Comparison of ENCODE assay signal across 10 cellular contexts in the genomic region with DNA sequence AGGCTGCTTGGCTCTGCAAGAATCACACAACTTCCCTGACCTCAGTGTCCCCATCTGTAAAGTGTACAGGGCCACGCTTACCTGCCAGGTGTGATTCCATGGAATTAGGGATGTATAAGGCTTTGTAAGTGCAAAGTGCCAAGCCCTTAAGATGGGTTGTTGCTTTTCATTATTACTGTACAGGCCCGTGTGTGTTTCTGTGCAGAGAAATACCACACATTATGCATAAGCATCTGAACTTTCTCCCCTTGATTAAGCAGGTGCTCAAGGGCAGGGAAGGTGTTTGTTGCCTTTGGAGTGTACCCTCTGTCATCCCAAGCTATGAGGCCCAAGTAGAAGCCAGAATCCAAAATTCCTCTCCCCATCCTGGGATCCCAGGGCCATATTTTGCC. TPM values are rescaled to one million over a fixed set of nuclear protein-coding genes. Genes with fewer than 3 reads are reported as not detected.
DNase-seq lines count a peak whose midpoint lies in the region; ATAC-seq and TF ChIP-seq lines count a peak whose summit lies in the region.
"Had no signal": no experiment of that assay in that cellular context is flagged by ENCODE, and none has a peak within 500 bp of the region (broad histone marks: within the 10 kb centered on the region; RNA-seq: fewer than 3 reads in every experiment).

No MANE protein-coding gene starts in this region.

- intact Hi-C loops in aorta (cut with DNase I), result no loop called here

- H3F3A ChIP-seq in Loucy (ENCODE audit: low read depth), result no peaks in the 10 kb centered on the region

- no peaks in the 10 kb centered on the region for H3K9me2 ChIP-seq in Loucy (replicated peaks; ENCODE audit: low read depth, low read length)

- H3K27ac Mint-ChIP-seq in activated naive CD4-positive, alpha-beta T cell treated with anti-CD3 and anti-CD28 coated beads, Interleukin-2, amount 50 U/mL, for 72 hours, result no peak overlapping the region
- H3K27ac Mint-ChIP-seq in type B pancreatic cell, result peak overlapping the region; percentile 91

- WGBS in aorta, 2 donors, result 85 to 88% methylated on average over 2 of the region's 2 CpGs

- H3K27me3 ChIP-seq in Loucy (ENCODE audit: insufficient read depth, low read length, poor library complexity, severe bottlenecking), result no peaks in the 10 kb centered on the region
- H3K27me3 ChIP-seq in aorta (ENCODE audit: control insufficient read depth in 1 of 2, insufficient read depth in 2 of 2, low read length in 1 of 2), result no peaks in the 10 kb centered on the region
- H3K27me3 ChIP-seq: right lobe of liver had no signal

- H3K27me3 Mint-ChIP-seq in type B pancreatic cell, result peaks cover 5% of the 10 kb centered on the region

- no peak overlapping the region; the same call in 1 of the 2 replicates for H2AFZ ChIP-seq in Loucy (ENCODE audit: low read length)

- no peaks in the 10 kb centered on the region for H3K36me3 ChIP-seq in Loucy (ENCODE audit: insufficient read depth, low read length)
- no peaks in the 10 kb centered on the region for H3K36me3 ChIP-seq in aorta (ENCODE audit: control insufficient read depth in 1 of 2, insufficient read depth in 2 of 2, low read length in 1 of 2)
- H3K36me3 ChIP-seq: right lobe of liver had no signal

- ATAC-seq in activated naive CD4-positive, alpha-beta T cell treated with anti-CD3 and anti-CD28 coated beads, Interleukin-2, amount 50 U/mL, for 72 hours, result peak; percentile 11 to 74
- ATAC-seq in HG02678 (IDR thresholded peaks at IDR 0.05; ENCODE audit: unreplicated experiment) (peak; percentile 32), aorta (ENCODE audit: low FRiP score) (no peak)

- H3K9me3 Mint-ChIP-seq in activated naive CD4-positive, alpha-beta T cell treated with anti-CD3 and anti-CD28 coated beads, Interleukin-2, amount 50 U/mL, for 72 hours, result no peaks in the 10 kb centered on the region
- H3K9me3 Mint-ChIP-seq in type B pancreatic cell, result peaks cover 6% of the 10 kb centered on the region

- no peak for DNase-seq in activated naive CD4-positive, alpha-beta T cell treated with anti-CD3 and anti-CD28 coated beads, Interleukin-2, amount 50 U/mL, for 72 hours (ENCODE audit: low spot score in 2 of 2)
- no peak for DNase-seq in activated naive CD4-positive, alpha-beta T cell (lab: John Stamatoyannopoulos, UW)
- DNase-seq in type B pancreatic cell (ENCODE audit: extremely low spot score, unreplicated experiment) (no peak), NCI-H2081 treated with DMSO at 0.1 percent for 48 hours (lab: John Stamatoyannopoulos, UW) (no peak), NCI-H524 treated with DMSO at 0.1 percent for 48 hours (lab: John Stamatoyannopoulos, UW) (no peak), aorta (no peak)
- DNase-seq: foreskin fibroblast, right lobe of liver had no signal

- peak overlapping the region; percentile 23 for H3K4me3 Mint-ChIP-seq in type B pancreatic cell

- no peak overlapping the region for H3K27ac ChIP-seq in aorta (ENCODE audit: low read depth in 1 of 2, low read length in 2 of 2)
- H3K27ac ChIP-seq: right lobe of liver had no signal

- H3K9ac ChIP-seq in Loucy (ENCODE audit: low read depth, low read length, poor library complexity, severe bottlenecking), result no peak overlapping the region

- no peaks in the 10 kb centered on the region for H3K36me3 Mint-ChIP-seq in activated naive CD4-positive, alpha-beta T cell treated with anti-CD3 and anti-CD28 coated beads, Interleukin-2, amount 50 U/mL, for 72 hours
- H3K36me3 Mint-ChIP-seq in type B pancreatic cell, result no peaks in the 10 kb centered on the region

- no peaks in the 10 kb centered on the region for H3K9me3 ChIP-seq in Loucy (ENCODE audit: insufficient read depth, low read depth, low read length)
- no peaks in the 10 kb centered on the region for H3K9me3 ChIP-seq in aorta (ENCODE audit: control insufficient read depth, low read length)
- H3K9me3 ChIP-seq: right lobe of liver had no signal

- H3K4me3 ChIP-seq in Loucy (ENCODE audit: low read length, poor library complexity, severe bottlenecking) (no peak overlapping the region), aorta (ENCODE audit: low read length in 2 of 2) (no peak overlapping the region)
- H3K4me3 ChIP-seq: right lobe of liver had no signal

- no peaks in the 10 kb centered on the region for H3K4me1 Mint-ChIP-seq in type B pancreatic cell (ENCODE audit: unreplicated experiment)

- H3K4me2 ChIP-seq in Loucy (ENCODE audit: low read depth, low read length, poor library complexity, severe bottlenecking), result peak overlapping the region; percentile 39

- H4K20me1 ChIP-seq in Loucy (ENCODE audit: insufficient read depth, low read length, poor library complexity, severe bottlenecking), result no peaks in the 10 kb centered on the region

- H3K4me1 ChIP-seq in Loucy (ENCODE audit: insufficient read depth, low read length, poor library complexity, severe bottlenecking) (peaks cover 12% of the 10 kb centered on the region), aorta (ENCODE audit: control insufficient read depth in 1 of 2, insufficient read depth in 2 of 2, low read length in 2 of 2) (peaks cover 0 to 3% of the 10 kb centered on the region in 2 donors)
- H3K4me1 ChIP-seq: right lobe of liver had no signal

- no peak for TF ChIP-seq CTCF in Loucy (conservative IDR thresholded peaks at IDR 0.05; ENCODE audit: low read length)
- no peak for TF ChIP-seq CTCF in type B pancreatic cell (conservative IDR thresholded peaks at IDR 0.05)

- no peaks in the 10 kb centered on the region for H3K79me2 ChIP-seq in Loucy (ENCODE audit: insufficient read depth, low read length)

RNA-seq across cellular contexts. Expression of gene HRH1, which starts 13.6 kb away (rescaled TPM):
- 1 to 10 TPM in 1 of 2 donors, under 1 TPM in 1; 0.10 to 1.6 TPM for total RNA-seq in activated naive CD4-positive, alpha-beta T cell treated with anti-CD3 and anti-CD28 coated beads, Interleukin-2, amount 50 U/mL, for 72 hours
- total RNA-seq in type B pancreatic cell (ENCODE audit: low replicate concordance) (4.7 and 7.7 TPM in 2 replicates), aorta (10 to 100 TPM; 22.4 to 45.1 TPM)
- polyA plus RNA-seq in aorta, result 1 to 10 TPM; 3.9 to 4.4 TPM
